In the genomic region with DNA sequence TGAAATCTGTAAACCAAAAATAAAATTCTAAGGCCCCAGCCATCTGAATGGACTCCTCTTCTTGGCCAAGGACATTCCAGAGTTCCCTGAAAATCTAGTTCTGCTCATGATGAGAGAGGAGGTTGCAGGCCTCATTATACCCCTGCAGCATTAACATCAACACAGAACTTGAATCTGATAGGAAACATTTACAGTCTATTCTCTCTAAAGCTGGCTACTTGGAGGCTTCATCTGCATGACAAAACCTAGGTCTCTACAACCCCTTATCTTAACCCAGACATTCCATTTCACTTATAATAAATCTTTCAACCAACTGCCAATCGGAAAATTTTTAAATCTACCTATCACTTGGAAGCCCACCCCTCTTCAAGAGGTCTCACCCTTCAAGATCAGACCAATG, we compare ENCODE assay signal across 1 cellular context.
TF ChIP-seq lines count a peak whose summit lies in the region.

No MANE protein-coding gene starts in this region.

TF ChIP-seq in GM23338, 12 proteins besides CTCF, POLR2A, EP300 and RAD21:
- TF ChIP-seq, protein P1, sequence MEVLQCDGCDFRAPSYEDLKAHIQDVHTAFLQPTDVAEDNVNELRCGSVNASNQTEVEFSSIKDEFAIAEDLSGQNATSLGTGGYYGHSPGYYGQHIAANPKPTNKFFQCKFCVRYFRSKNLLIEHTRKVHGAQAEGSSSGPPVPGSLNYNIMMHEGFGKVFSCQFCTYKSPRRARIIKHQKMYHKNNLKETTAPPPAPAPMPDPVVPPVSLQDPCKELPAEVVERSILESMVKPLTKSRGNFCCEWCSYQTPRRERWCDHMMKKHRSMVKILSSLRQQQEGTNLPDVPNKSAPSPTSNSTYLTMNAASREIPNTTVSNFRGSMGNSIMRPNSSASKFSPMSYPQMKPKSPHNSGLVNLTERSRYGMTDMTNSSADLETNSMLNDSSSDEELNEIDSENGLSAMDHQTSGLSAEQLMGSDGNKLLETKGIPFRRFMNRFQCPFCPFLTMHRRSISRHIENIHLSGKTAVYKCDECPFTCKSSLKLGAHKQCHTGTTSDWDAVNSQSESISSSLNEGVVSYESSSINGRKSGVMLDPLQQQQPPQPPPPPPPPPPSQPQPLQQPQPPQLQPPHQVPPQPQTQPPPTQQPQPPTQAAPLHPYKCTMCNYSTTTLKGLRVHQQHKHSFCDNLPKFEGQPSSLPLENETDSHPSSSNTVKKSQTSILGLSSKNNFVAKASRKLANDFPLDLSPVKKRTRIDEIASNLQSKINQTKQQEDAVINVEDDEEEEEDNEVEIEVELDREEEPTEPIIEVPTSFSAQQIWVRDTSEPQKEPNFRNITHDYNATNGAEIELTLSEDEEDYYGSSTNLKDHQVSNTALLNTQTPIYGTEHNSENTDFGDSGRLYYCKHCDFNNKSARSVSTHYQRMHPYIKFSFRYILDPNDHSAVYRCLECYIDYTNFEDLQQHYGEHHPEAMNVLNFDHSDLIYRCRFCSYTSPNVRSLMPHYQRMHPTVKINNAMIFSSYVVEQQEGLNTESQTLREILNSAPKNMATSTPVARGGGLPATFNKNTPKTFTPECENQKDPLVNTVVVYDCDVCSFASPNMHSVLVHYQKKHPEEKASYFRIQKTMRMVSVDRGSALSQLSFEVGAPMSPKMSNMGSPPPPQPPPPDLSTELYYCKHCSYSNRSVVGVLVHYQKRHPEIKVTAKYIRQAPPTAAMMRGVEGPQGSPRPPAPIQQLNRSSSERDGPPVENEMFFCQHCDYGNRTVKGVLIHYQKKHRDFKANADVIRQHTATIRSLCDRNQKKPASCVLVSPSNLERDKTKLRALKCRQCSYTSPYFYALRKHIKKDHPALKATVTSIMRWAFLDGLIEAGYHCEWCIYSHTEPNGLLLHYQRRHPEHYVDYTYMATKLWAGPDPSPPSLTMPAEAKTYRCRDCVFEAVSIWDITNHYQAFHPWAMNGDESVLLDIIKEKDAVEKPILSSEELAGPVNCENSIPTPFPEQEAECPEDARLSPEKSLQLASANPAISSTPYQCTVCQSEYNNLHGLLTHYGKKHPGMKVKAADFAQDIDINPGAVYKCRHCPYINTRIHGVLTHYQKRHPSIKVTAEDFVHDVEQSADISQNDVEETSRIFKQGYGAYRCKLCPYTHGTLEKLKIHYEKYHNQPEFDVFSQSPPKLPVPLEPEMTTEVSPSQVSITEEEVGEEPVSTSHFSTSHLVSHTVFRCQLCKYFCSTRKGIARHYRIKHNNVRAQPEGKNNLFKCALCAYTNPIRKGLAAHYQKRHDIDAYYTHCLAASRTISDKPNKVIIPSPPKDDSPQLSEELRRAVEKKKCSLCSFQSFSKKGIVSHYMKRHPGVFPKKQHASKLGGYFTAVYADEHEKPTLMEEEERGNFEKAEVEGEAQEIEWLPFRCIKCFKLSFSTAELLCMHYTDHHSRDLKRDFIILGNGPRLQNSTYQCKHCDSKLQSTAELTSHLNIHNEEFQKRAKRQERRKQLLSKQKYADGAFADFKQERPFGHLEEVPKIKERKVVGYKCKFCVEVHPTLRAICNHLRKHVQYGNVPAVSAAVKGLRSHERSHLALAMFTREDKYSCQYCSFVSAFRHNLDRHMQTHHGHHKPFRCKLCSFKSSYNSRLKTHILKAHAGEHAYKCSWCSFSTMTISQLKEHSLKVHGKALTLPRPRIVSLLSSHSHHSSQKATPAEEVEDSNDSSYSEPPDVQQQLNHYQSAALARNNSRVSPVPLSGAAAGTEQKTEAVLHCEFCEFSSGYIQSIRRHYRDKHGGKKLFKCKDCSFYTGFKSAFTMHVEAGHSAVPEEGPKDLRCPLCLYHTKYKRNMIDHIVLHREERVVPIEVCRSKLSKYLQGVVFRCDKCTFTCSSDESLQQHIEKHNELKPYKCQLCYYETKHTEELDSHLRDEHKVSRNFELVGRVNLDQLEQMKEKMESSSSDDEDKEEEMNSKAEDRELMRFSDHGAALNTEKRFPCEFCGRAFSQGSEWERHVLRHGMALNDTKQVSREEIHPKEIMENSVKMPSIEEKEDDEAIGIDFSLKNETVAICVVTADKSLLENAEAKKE (CRISPR knock-in tag; IDR thresholded peaks at IDR 0.05) = peak; percentile 34; the same call in 1 of the 2 replicates
- TF ChIP-seq CREB1 (CRISPR knock-in tag; IDR thresholded peaks at IDR 0.05; ENCODE audit: low read depth) = no peak
- peak; percentile 76 for TF ChIP-seq NANOG (IDR thresholded peaks at IDR 0.05; ENCODE audit: borderline replicate concordance)
- no peak for TF ChIP-seq ZNF114 (CRISPR knock-in tag; IDR thresholded peaks at IDR 0.05)
